ENCODE assay signal across 20 cellular contexts in the genomic region with DNA sequence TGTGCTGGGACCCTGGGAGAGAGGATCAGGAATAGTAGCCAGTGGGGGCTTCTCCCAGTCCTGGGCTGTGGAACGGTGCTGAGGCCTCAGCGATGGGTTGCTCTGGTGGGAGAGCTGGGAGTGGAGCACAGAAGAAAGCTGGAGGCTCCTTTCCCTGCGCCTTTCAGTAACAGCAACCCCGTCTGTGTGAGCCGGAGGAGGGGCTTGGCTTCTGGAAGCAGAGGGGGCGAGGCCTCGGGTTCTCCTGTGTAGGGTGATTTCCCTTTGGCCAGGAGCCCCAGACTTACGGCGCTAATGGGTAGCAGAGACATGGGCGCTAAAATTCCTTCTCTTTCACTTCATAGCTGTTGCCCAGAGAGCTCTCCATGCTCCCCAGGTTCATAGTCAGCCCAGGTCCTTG. TPM values are rescaled to one million over a fixed set of nuclear protein-coding genes. Genes with fewer than 3 reads are reported as not detected.
DNase-seq lines count a peak whose midpoint lies in the region; ATAC-seq and TF ChIP-seq lines count a peak whose summit lies in the region.
"Had no signal": no experiment of that assay in that cellular context is flagged by ENCODE, and none has a peak within 500 bp of the region (broad histone marks: within the 10 kb centered on the region; RNA-seq: fewer than 3 reads in every experiment).

No MANE protein-coding gene starts in this region.

- intact Hi-C loops in IMR-90 (cut with micrococcal nuclease) (no loop called here), esophagus muscularis mucosa (cut with DNase I) (no loop called here)

- CTCF ChIA-PET in IMR-90 (lab: Yijun Ruan, JAX), result no interaction called here

- TF ChIP-seq EP300 in esophagus muscularis mucosa (IDR thresholded peaks at IDR 0.05) (no peak), suprapubic skin (IDR thresholded peaks at IDR 0.05) (no peak)

- no peak overlapping the region for H2AK9ac ChIP-seq in IMR-90 (replicated peaks; ENCODE audit: low read depth, low read length, poor library complexity)

- no peak overlapping the region for H2AFZ ChIP-seq in IMR-90 (replicated peaks; ENCODE audit: low read length, poor library complexity)

- no peaks in the 10 kb centered on the region for H3K36me3 ChIP-seq in IMR-90 (ENCODE audit: control insufficient read depth, insufficient read depth, low read length)
- peaks cover 0 to 3% (median 0%) of the 10 kb centered on the region in 4 donors for H3K36me3 ChIP-seq in esophagus muscularis mucosa
- H3K36me3 ChIP-seq in suprapubic skin, result no peaks in the 10 kb centered on the region

- in situ Hi-C loops in IMR-90 (cut with MboI; ENCODE audit: low sequenced_read_pairs), result no loop called here

- no peak overlapping the region for H4K5ac ChIP-seq in IMR-90 (ENCODE audit: low read depth, low read length)

- H3K18ac ChIP-seq in IMR-90 (ENCODE audit: low read depth, low read length), result no peak overlapping the region

- POLR2A ChIA-PET in IMR-90 (lab: Charles Lee; ENCODE audit: unreplicated experiment), result no interaction called here

- H3K9me3 ChIP-seq in IMR-90 (ENCODE audit: control insufficient read depth, insufficient read depth, low read length) (no peaks in the 10 kb centered on the region), esophagus muscularis mucosa (no peaks in the 10 kb centered on the region), suprapubic skin (no peaks in the 10 kb centered on the region)
- H3K9me3 ChIP-seq: Caco-2 had no signal

- no peak overlapping the region for H3K4me2 ChIP-seq in IMR-90 (ENCODE audit: low read depth, low read length)

- no peak overlapping the region for H3K23ac ChIP-seq in IMR-90 (ENCODE audit: low read depth, low read length)

- H3K79me1 ChIP-seq in IMR-90 (ENCODE audit: low read depth in 1 of 2, low read length in 2 of 2), result peaks cover 4 to 12% of the 10 kb centered on the region in 2 experiments; a peak in 1 of 4 replicates

- no peak overlapping the region for H2BK5ac ChIP-seq in IMR-90 (ENCODE audit: low read depth, low read length, poor library complexity, severe bottlenecking)

- H2BK20ac ChIP-seq in IMR-90 (ENCODE audit: low read depth, low read length), result no peak overlapping the region

- no peak overlapping the region for H3K9ac ChIP-seq in IMR-90 (ENCODE audit: low read depth, low read length)

- H4K20me1 ChIP-seq in IMR-90 (ENCODE audit: insufficient read depth, low read length), result no peaks in the 10 kb centered on the region

- H2BK120ac ChIP-seq in IMR-90 (ENCODE audit: low read depth, low read length), result no peak overlapping the region

- H3K14ac ChIP-seq in IMR-90 (replicated peaks; ENCODE audit: low read depth, low read length), result no peak overlapping the region

- TF ChIP-seq CTCF in IMR-90 (conservative IDR thresholded peaks at IDR 0.05; ENCODE audit: low read depth, low read length) (no peak), esophagus muscularis mucosa (IDR thresholded peaks at IDR 0.05) (no peak), suprapubic skin (IDR thresholded peaks at IDR 0.05) (no peak)

- no peak overlapping the region for H3K27ac ChIP-seq in IMR-90 (ENCODE audit: insufficient read depth, low read length)
- H3K27ac ChIP-seq in esophagus muscularis mucosa (replicated peaks in 1 of 4), result peak overlapping the region; percentile 62 to 87 (median 73)
- H3K27ac ChIP-seq in suprapubic skin, result peak overlapping the region; percentile 21
- H3K27ac ChIP-seq: RWPE1 had no signal

- no peaks in the 10 kb centered on the region for H3K27me3 ChIP-seq in IMR-90 (ENCODE audit: control insufficient read depth, insufficient read depth, low read length)
- no peaks in the 10 kb centered on the region for H3K27me3 ChIP-seq in esophagus muscularis mucosa
- no peaks in the 10 kb centered on the region for H3K27me3 ChIP-seq in suprapubic skin

- H2AK5ac ChIP-seq in IMR-90 (ENCODE audit: low read depth, low read length), result no peak overlapping the region

- TF ChIP-seq POLR2A in IMR-90 (IDR thresholded peaks at IDR 0.05; ENCODE audit: low read depth, low read length) (no peak), esophagus muscularis mucosa (IDR thresholded peaks at IDR 0.05; ENCODE audit: low read depth) (no peak), suprapubic skin (IDR thresholded peaks at IDR 0.05) (no peak), GM18505 (IDR thresholded peaks at IDR 0.05; ENCODE audit: borderline replicate concordance, extremely low read depth, insufficient read depth, insufficient read length) (no peak)

- H3K56ac ChIP-seq in IMR-90 (ENCODE audit: extremely low read depth, insufficient read depth, low read length), result no peak overlapping the region

- no peak for TF ChIP-seq RAD21 in IMR-90 (IDR thresholded peaks at IDR 0.05; ENCODE audit: low read length)

- H3K4me1 ChIP-seq in IMR-90 (ENCODE audit: control insufficient read depth, insufficient read depth, low read length), result peaks cover 14% of the 10 kb centered on the region
- H3K4me1 ChIP-seq in esophagus muscularis mucosa, result peaks cover 60 to 97% (median 96%) of the 10 kb centered on the region in 4 donors
- no peaks in the 10 kb centered on the region for H3K4me1 ChIP-seq in suprapubic skin

- DNase-seq in IMR-90 (no peak), esophagus muscularis mucosa (ENCODE audit: extremely low spot score) (no peak), iris pigment epithelial cell (ENCODE audit: low read depth) (peak; percentile 7), suprapubic skin (ENCODE audit: low spot score in 2 of 2) (no peak), glomerular visceral epithelial cell (ENCODE audit: extremely low spot score) (no peak), NCI-H146 treated with DMSO at 0.1 percent for 48 hours (lab: John Stamatoyannopoulos, UW; ENCODE audit: unreplicated experiment) (no peak)
- no peak for DNase-seq in activated effector memory CD4-positive, alpha-beta T cell treated with Interleukin-2 at 50 U/mL for 16 hours
- DNase-seq: activated CD4-positive, alpha-beta T cell treated with anti-CD3 and anti-CD28 coated beads, Interleukin-2, amount 50 U/mL, for 48 hours; activated T-cell treated with anti-CD3 and anti-CD28 coated beads, Interleukin-2, amount 50 U/mL, for 48 hours; Caco-2; cerebellar nuclear complex; HCEC 1CT; hippocampal formation; Karpas-422; NCI-H1105; NCI-H2171 treated with DMSO at 0.1 percent for 48 hours; stimulated activated naive CD4-positive, alpha-beta T cell treated with Interleukin-2 at 50 U/mL for 16 hours; T-cell had no signal

- WGBS in IMR-90 (ENCODE audit: extremely low coverage in 2 of 2, insufficient read length in 1 of 2), 2 experiments, result no CpG with 5 or more reads among the region's 10 CpGs
- 66% methylated on average over 7 of the region's 10 CpGs for WGBS in esophagus muscularis mucosa
- WGBS in suprapubic skin, result 40% methylated on average over 9 of the region's 10 CpGs

- peaks cover 11% of the 10 kb centered on the region for H3K9me1 ChIP-seq in IMR-90 (ENCODE audit: insufficient read depth, low read length)

- BruUV-seq in IMR-90 (replicated peaks; lab: Mats Ljungman, UMichigan), result no TSS peak

- no peak overlapping the region for H3K4ac ChIP-seq in IMR-90 (ENCODE audit: low read depth, low read length)

- H3K4me3 ChIP-seq in IMR-90 (ENCODE audit: insufficient read depth, low read depth, low read length) (no peak overlapping the region), esophagus muscularis mucosa (peak overlapping the region; percentile 1 to 18 (median 6)), suprapubic skin (no peak overlapping the region)

- peak; percentile 19; the same call in 1 of the 2 replicates for ATAC-seq in IMR-90 (ENCODE audit: low read depth)
- ATAC-seq in GM18505 (IDR thresholded peaks at IDR 0.05; ENCODE audit: unreplicated experiment), result no peak
- ATAC-seq: T-cell had no signal

- H4K91ac ChIP-seq in IMR-90 (ENCODE audit: insufficient read depth, low read depth, low read length), result no peak overlapping the region

- dilution Hi-C loops in IMR-90 (cut with HindIII; ENCODE audit: low sequenced_read_pairs, unreplicated experiment), result no loop called here

- no peak overlapping the region for H4K8ac ChIP-seq in IMR-90 (ENCODE audit: low read depth in 2 of 2, low read length in 2 of 2)

- no peak overlapping the region for H2BK15ac ChIP-seq in IMR-90 (ENCODE audit: low read depth, low read length)

TF ChIP-seq in IMR-90, 13 proteins besides CTCF, POLR2A, EP300 and RAD21:
- TF ChIP-seq FOS (IDR thresholded peaks at IDR 0.05; ENCODE audit: low read depth, low read length), result no peak
- TF ChIP-seq, protein P1, sequence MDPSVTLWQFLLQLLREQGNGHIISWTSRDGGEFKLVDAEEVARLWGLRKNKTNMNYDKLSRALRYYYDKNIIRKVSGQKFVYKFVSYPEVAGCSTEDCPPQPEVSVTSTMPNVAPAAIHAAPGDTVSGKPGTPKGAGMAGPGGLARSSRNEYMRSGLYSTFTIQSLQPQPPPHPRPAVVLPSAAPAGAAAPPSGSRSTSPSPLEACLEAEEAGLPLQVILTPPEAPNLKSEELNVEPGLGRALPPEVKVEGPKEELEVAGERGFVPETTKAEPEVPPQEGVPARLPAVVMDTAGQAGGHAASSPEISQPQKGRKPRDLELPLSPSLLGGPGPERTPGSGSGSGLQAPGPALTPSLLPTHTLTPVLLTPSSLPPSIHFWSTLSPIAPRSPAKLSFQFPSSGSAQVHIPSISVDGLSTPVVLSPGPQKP (IDR thresholded peaks at IDR 0.05; ENCODE audit: borderline replicate concordance, low read depth, low read length), result no peak
- no peak for TF ChIP-seq NFE2L2 (IDR thresholded peaks at IDR 0.05; ENCODE audit: low read depth, low read length)

RNA-seq across cellular contexts. Expression of a gene that starts 55.0 kb away (rescaled TPM):
- 12.9 and 13.1 TPM in 2 replicates for total RNA-seq in IMR-90 (2012; rRNA removed)
- polyA plus RNA-seq in IMR-90 (2012; rRNA removed), result 11.2 and 11.9 TPM in 2 replicates
- 5.0 and 7.6 TPM in 2 replicates for polyA plus RNA-seq in IMR-90 (2012; cell fraction: cytosol; rRNA removed)
- 17.2 and 27.8 TPM in 2 replicates for polyA plus RNA-seq in IMR-90 (2012; cell fraction: nucleus; rRNA removed; ENCODE audit: low replicate concordance)
- 100 to 1,000 TPM; 221 to 446 (median 392) TPM for total RNA-seq in esophagus muscularis mucosa
- 10 to 100 TPM in 2 of 4 donors, 1 to 10 TPM in 2; 4.7 to 17.6 (median 9.9) TPM for total RNA-seq in suprapubic skin
- total RNA-seq: Caco-2 had no signal

Comparison
In these comparisons a context has a peak if more than half of its experiments do, and no peak if none do; other contexts are left out.
1. H3K4me3 ChIP-seq: peak in esophagus muscularis mucosa (4 of 4); none in IMR-90 (single experiment) and suprapubic skin (single experiment).
2. RNA of a gene that starts 55.0 kb away (total RNA-seq): 221 to 446 TPM in esophagus muscularis mucosa; 12.9 to 13.1 TPM in IMR-90 and 4.7 to 17.6 TPM in suprapubic skin; every median in the first group is over 10 times any median in the second.